In the genomic region with DNA sequence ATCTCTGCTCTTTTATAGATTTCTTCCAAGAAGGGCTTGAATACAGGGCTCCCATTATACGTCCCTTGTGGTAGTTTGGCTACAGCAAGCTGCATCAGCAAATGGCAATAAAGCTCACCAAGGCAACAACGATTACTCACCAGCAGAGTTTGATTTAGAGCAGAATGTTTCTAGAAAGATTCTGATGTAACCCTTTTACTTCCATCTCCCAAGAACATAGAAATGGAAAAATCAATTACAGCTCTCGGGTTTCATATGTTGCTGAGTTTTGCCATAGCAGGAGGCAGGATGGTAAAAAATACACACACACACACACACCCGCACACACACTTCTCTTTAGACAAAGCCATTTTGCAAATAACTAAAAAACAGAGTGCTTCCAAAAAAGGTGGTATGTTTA, we compare ENCODE assay signal across 19 cellular contexts.
A peak's percentile ranks its signal among the peaks of the same experiment; 100 is the strongest.
DNase-seq lines count a peak whose midpoint lies in the region; ATAC-seq and TF ChIP-seq lines count a peak whose summit lies in the region.
"Had no signal": no experiment of that assay in that cellular context is flagged by ENCODE, and none has a peak within 500 bp of the region (broad histone marks: within the 10 kb centered on the region; RNA-seq: fewer than 3 reads in every experiment).

No MANE protein-coding gene starts in this region.

- intact Hi-C loops in lower leg skin (cut with DNase I; ENCODE audit: low total_unique reads): no loop called here

- H3K4me1 Mint-ChIP-seq in brain (peaks cover 61% of the 10 kb centered on the region), nephron (peaks cover 22% of the 10 kb centered on the region)
- H3K4me1 Mint-ChIP-seq: naive thymus-derived CD4-positive, alpha-beta T cell had no signal

- H3K4me3 Mint-ChIP-seq in brain: peak overlapping the region in 3 of 5 experiments; percentile 1 to 56 (median 3)
- H3K4me3 Mint-ChIP-seq in nephron: no peak overlapping the region
- H3K4me3 Mint-ChIP-seq: activated naive CD4-positive, alpha-beta T cell treated with anti-CD3 and anti-CD28 coated beads for 36 hours; naive thymus-derived CD4-positive, alpha-beta T cell had no signal

- WGBS in lower leg skin, 2 donors: 51 to 56% methylated on average over 4 of the region's 4 CpGs

- H3K27ac Mint-ChIP-seq in brain (peak overlapping the region; percentile 7 to 90 (median 81)), nephron (peak overlapping the region; percentile 3 to 43 (median 9))
- H3K27ac Mint-ChIP-seq: activated naive CD4-positive, alpha-beta T cell treated with anti-CD3 and anti-CD28 coated beads for 36 hours; naive thymus-derived CD4-positive, alpha-beta T cell had no signal

- ATAC-seq in GM21390 (IDR thresholded peaks at IDR 0.05; ENCODE audit: unreplicated experiment): no peak
- ATAC-seq: left ventricle myocardium superior; naive thymus-derived CD4-positive, alpha-beta T cell had no signal

- no peak overlapping the region for H3K4me3 ChIP-seq in lower leg skin (ENCODE audit: low read depth, poor library complexity, severe bottlenecking)
- H3K4me3 ChIP-seq: BLaER1 treated with 17β-estradiol and CSF1 and Interleukin-3, amounts not matched to agents 10 nM and 100 nM; breast epithelium; esophagus squamous epithelium; prostate gland had no signal

- no peak for TF ChIP-seq POLR2A in lower leg skin (IDR thresholded peaks at IDR 0.05)

- no peak for TF ChIP-seq CTCF in brain (conservative IDR thresholded peaks at IDR 0.05)
- no peak for TF ChIP-seq CTCF in nephron (IDR thresholded peaks at IDR 0.05; ENCODE audit: unreplicated experiment in 3 of 3)
- no peak for TF ChIP-seq CTCF in lower leg skin (IDR thresholded peaks at IDR 0.05)

- DNase-seq in DMS153 (lab: John Stamatoyannopoulos, UW): peak; percentile 50
- DNase-seq in M059J (ENCODE audit: low read depth): peak; percentile 9
- DNase-seq in NCI-H226: no peak
- DNase-seq in lower leg skin (ENCODE audit: low spot score in 2 of 2): no peak
- no peak for DNase-seq in NOMO-1 (lab: John Stamatoyannopoulos, UW; ENCODE audit: unreplicated experiment in 2 of 2)
- DNase-seq: activated CD4-positive, alpha-beta T cell treated with anti-CD3 and anti-CD28 coated beads for 1 hour; activated naive CD4-positive, alpha-beta T cell treated with anti-CD3 and anti-CD28 coated beads for 36 hours; esophagus squamous epithelium; left ventricle myocardium superior; naive thymus-derived CD4-positive, alpha-beta T cell; NCI-H2227 treated with DMSO at 0.1 percent for 48 hours; SHP77 treated with DMSO at 0.1 percent for 48 hours; substantia nigra had no signal

- no peaks in the 10 kb centered on the region for H3K9me3 Mint-ChIP-seq in brain
- no peaks in the 10 kb centered on the region for H3K9me3 Mint-ChIP-seq in nephron
- H3K9me3 Mint-ChIP-seq: activated naive CD4-positive, alpha-beta T cell treated with anti-CD3 and anti-CD28 coated beads for 36 hours; naive thymus-derived CD4-positive, alpha-beta T cell had no signal

- H3K27me3 Mint-ChIP-seq in brain (no peaks in the 10 kb centered on the region), nephron (ENCODE audit: low read depth) (no peaks in the 10 kb centered on the region)

- H3K36me3 Mint-ChIP-seq in brain: no peaks in the 10 kb centered on the region
- H3K36me3 Mint-ChIP-seq in nephron (ENCODE audit: low read depth): no peaks in the 10 kb centered on the region
- H3K36me3 Mint-ChIP-seq: naive thymus-derived CD4-positive, alpha-beta T cell had no signal

Comparison
In these comparisons a context has a peak if more than half of its experiments do, and no peak if none do; other contexts are left out.
1. DNase-seq: peak in DMS153 (single experiment) and M059J (single experiment); none in NCI-H226 (single experiment), lower leg skin (0 of 2) and NOMO-1 (0 of 2).
2. H3K4me3 Mint-ChIP-seq: peak in brain (3 of 5); none in nephron (0 of 3).